In genomic region chr3:67516496-67516895, GRCh38 we compare ENCODE assay signal across 17 cellular contexts.
DNase-seq lines count a peak whose midpoint lies in the region; ATAC-seq and TF ChIP-seq lines count a peak whose summit lies in the region.
"Had no signal": no experiment of that assay in that cellular context is flagged by ENCODE, and none has a peak within 500 bp of the region (broad histone marks: within the 10 kb centered on the region; RNA-seq: fewer than 3 reads in every experiment).

No MANE protein-coding gene starts in this region.

- peak overlapping the region; percentile 20 to 57 (median 40) for H3K27ac ChIP-seq in gastrocnemius medialis
- H3K27ac ChIP-seq: BLaER1 treated with 17β-estradiol and CSF1 and Interleukin-3, amounts not matched to agents 10 nM and 100 nM; GM23248; KMS-11; SJCRH30 had no signal

- peaks cover 15 to 24% of the 10 kb centered on the region in 2 donors for H3K4me1 ChIP-seq in gastrocnemius medialis
- H3K4me1 ChIP-seq: SJCRH30 had no signal

- H3K9me3 ChIP-seq in gastrocnemius medialis = no peaks in the 10 kb centered on the region
- H3K9me3 ChIP-seq: BLaER1 treated with 17β-estradiol and CSF1 and Interleukin-3, amounts not matched to agents 10 nM and 100 nM; HAP-1; SJCRH30 had no signal

- H3K27me3 ChIP-seq in gastrocnemius medialis = no peaks in the 10 kb centered on the region
- H3K27me3 ChIP-seq: BLaER1 treated with 17β-estradiol and CSF1 and Interleukin-3, amounts not matched to agents 10 nM and 100 nM; SJCRH30 had no signal

- no peak for TF ChIP-seq POLR2A in gastrocnemius medialis (IDR thresholded peaks at IDR 0.05)

- DNase-seq in HT-29 (ENCODE audit: low spot score) (peak; percentile 2), NCI-H69 (lab: John Stamatoyannopoulos, UW) (peak; percentile 6), left lobe of liver (ENCODE audit: low spot score) (peak; percentile 83), gastrocnemius medialis (peak; percentile 42 to 74), cerebellum (ENCODE audit: low spot score) (no peak), NCI-H345 treated with DMSO at 0.1 percent for 48 hours (lab: John Stamatoyannopoulos, UW; ENCODE audit: unreplicated experiment) (no peak), NCI-H526 treated with DMSO at 0.1 percent for 48 hours (lab: John Stamatoyannopoulos, UW) (no peak)
- DNase-seq: CD4-positive, alpha-beta memory T cell; GM23248; IMR-90; NCI-H187 treated with DMSO at 0.1 percent for 48 hours; NCI-H2107; NCI-H748 treated with DMSO at 0.1 percent for 48 hours; SJCRH30 had no signal

- intact Hi-C loops in gastrocnemius medialis (cut with DNase I; ENCODE audit: low total_unique reads) = no loop called here

- H3K36me3 ChIP-seq in gastrocnemius medialis = peaks cover 0 to 11% of the 10 kb centered on the region in 2 donors
- H3K36me3 ChIP-seq: HAP-1, SJCRH30 had no signal

- H3K4me3 ChIP-seq in gastrocnemius medialis = no peak overlapping the region
- H3K4me3 ChIP-seq: BLaER1 treated with 17β-estradiol and CSF1 and Interleukin-3, amounts not matched to agents 10 nM and 100 nM; GM23248; HAP-1; SJCRH30 had no signal

- ATAC-seq in left lobe of liver (peak; percentile 96), gastrocnemius medialis (peak; percentile 97 to 99)

- TF ChIP-seq CTCF in gastrocnemius medialis (IDR thresholded peaks at IDR 0.05 in 4 of 5, conservative IDR thresholded peaks at IDR 0.05 in 1 of 5) = no peak

- in situ Hi-C loops in gastrocnemius medialis (cut with MboI; ENCODE audit: low sequenced_read_pairs in 4 of 4) = no loop called here

Comparison
In these comparisons a context has a peak if more than half of its experiments do, and no peak if none do; other contexts are left out.
1. DNase-seq: peak in HT-29 (single experiment), NCI-H69 (single experiment), left lobe of liver (single experiment) and gastrocnemius medialis (2 of 2); none in cerebellum (single experiment), NCI-H345 treated with DMSO at 0.1 percent for 48 hours (single experiment) and NCI-H526 treated with DMSO at 0.1 percent for 48 hours (single experiment).